Comparison of ENCODE assay signal across 1 cellular context in the genomic region with DNA sequence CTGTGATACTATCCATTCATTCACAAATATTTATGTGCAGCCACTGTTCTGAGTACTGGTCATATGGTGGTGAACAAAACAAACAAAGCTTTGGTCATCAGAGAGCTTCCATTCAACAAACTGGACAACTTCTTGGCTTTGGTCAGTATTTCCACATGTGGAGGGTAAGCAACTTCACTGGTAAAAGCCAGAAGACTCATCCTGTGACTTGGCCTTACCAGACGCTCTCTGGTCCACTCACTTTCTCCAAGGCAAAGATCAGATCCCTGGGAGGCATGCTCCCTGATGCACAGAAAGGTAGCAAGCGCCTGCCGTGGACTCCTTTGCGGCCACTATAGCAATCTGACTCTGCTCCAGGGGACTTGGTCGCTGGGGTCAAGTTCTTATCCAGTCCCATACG.
TF ChIP-seq lines count a peak whose summit lies in the region.

No MANE protein-coding gene starts in this region.

TF ChIP-seq in SK-N-SH, 30 proteins besides CTCF, POLR2A, EP300 and RAD21 (continued from another document):
- TF ChIP-seq, protein P1, sequence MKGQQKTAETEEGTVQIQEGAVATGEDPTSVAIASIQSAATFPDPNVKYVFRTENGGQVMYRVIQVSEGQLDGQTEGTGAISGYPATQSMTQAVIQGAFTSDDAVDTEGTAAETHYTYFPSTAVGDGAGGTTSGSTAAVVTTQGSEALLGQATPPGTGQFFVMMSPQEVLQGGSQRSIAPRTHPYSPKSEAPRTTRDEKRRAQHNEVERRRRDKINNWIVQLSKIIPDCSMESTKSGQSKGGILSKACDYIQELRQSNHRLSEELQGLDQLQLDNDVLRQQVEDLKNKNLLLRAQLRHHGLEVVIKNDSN (IDR thresholded peaks at IDR 0.05; ENCODE audit: borderline replicate concordance, low read depth) = no peak
- TF ChIP-seq ELF1 (IDR thresholded peaks at IDR 0.05) (no peak), POLR2AphosphoS5 (IDR thresholded peaks at IDR 0.05; ENCODE audit: low read depth, low read length) (no peak), EZH2phosphoT487 (IDR thresholded peaks at IDR 0.05; ENCODE audit: borderline replicate concordance, low read depth) (no peak), GATA2 (CRISPR knock-in tag; IDR thresholded peaks at IDR 0.05) (no peak), TAF1 (IDR thresholded peaks at IDR 0.05; ENCODE audit: borderline replicate concordance, low read depth, low read length) (no peak)
TF ChIP-seq in SK-N-SH: peak in this region for 0.
